ENCODE assay signal across 21 cellular contexts in the genomic region with DNA sequence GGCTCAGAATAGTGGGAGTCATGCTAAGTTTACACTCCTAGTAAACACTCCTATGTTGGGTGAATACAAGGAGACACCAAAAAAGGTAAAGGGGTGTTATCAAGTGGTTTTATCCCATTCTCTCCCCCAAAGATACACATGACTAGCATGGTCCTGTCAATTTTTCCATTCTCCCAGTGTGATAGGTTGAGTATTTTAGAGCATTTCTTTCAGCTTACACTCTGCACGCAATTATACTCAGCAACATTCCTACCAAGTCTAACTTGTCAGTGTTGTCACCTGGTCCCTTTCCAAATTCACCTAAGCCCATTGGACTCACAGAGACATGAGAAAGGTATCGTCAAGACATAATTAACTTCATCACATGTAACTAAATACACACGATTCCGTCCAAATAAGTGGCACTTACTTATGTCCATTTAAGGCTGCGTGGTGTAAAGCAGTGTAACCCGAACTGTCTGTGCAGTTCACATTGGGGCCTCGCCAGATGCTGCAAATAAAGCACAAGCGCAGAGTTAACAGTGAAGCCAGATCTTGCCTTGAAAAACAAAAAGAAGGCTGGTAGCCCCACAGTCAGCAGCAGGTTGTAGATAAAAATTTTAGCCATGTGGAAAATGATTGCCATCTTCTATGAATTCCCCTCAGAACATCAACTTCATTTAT.
DNase-seq lines count a peak whose midpoint lies in the region; ATAC-seq and TF ChIP-seq lines count a peak whose summit lies in the region.
"Had no signal": no experiment of that assay in that cellular context is flagged by ENCODE, and none has a peak within 500 bp of the region (broad histone marks: within the 10 kb centered on the region; RNA-seq: fewer than 3 reads in every experiment).

No MANE protein-coding gene starts in this region.

- H3K27ac ChIP-seq in thoracic aorta (peak overlapping the region in 1 of 2 donors; percentile 20), ovary (no peak overlapping the region)
- H3K27ac ChIP-seq: dorsolateral prefrontal cortex, WERI-Rb-1 had no signal

- CTCF ChIA-PET in Caco-2 (lab: Charles Lee) = no interaction called here

- H3K36me3 ChIP-seq in thoracic aorta (no peaks in the 10 kb centered on the region), ovary (no peaks in the 10 kb centered on the region), Caco-2 (ENCODE audit: control insufficient read depth, insufficient read depth, low read length) (no peaks in the 10 kb centered on the region)
- H3K36me3 ChIP-seq: BE2C, transverse colon, WERI-Rb-1 had no signal

- intact Hi-C loops in ovary (cut with DNase I) (no loop called here), Caco-2 (cut with micrococcal nuclease; ENCODE audit: unreplicated experiment) (no loop called here)

- DNase-seq in NCI-H1436 (lab: John Stamatoyannopoulos, UW) (peak; percentile 3), NCI-H1436 treated with DMSO at 0.1 percent for 48 hours (lab: John Stamatoyannopoulos, UW) (no peak), NCI-H2196 (lab: John Stamatoyannopoulos, UW; ENCODE audit: unreplicated experiment) (peak; percentile 86), fibroblast of gingiva (ENCODE audit: low read depth) (peak; percentile 7), thoracic aorta (ENCODE audit: low spot score) (no peak), ovary (no peak), Caco-2 (no peak)
- no peak for DNase-seq in stimulated activated CD4-positive, alpha-beta T cell treated with anti-CD3 and anti-CD28 coated beads, Interleukin-4, amount 100 ng/mL, for 24 hours
- DNase-seq: 8988T; activated CD8-positive, alpha-beta T cell treated with anti-CD3 and anti-CD28 coated beads for 36 hours; activated T-cell treated with anti-CD3 and anti-CD28 coated beads, Interleukin-2, amount 50 U/mL, for 48 hours; BE2C; dorsolateral prefrontal cortex; erythroblast; KBM-7; transverse colon; WERI-Rb-1 had no signal

- TF ChIP-seq EP300 in ovary (IDR thresholded peaks at IDR 0.05) = no peak

- BruUV-seq in Caco-2 (replicated peaks; lab: Mats Ljungman, UMichigan) = no TSS peak

- H3K27me3 Mint-ChIP-seq in Caco-2 (ENCODE audit: insufficient read depth, unreplicated experiment) = peaks cover 11% of the 10 kb centered on the region
- H3K27me3 Mint-ChIP-seq: activated CD8-positive, alpha-beta T cell treated with anti-CD3 and anti-CD28 coated beads for 36 hours had no signal

- H3K4me3 ChIP-seq in thoracic aorta = peak overlapping the region; percentile 48
- no peak overlapping the region for H3K4me3 ChIP-seq in ovary
- H3K4me3 ChIP-seq in Caco-2 (ENCODE audit: low read depth, low read length) = no peak overlapping the region
- H3K4me3 ChIP-seq: dorsolateral prefrontal cortex, GM23338, transverse colon had no signal

- 73 to 80% (median 74%) methylated on average over 8 of the region's 8 CpGs for WGBS in ovary, 3 donors

- H3K4me1 ChIP-seq in thoracic aorta (ENCODE audit: control insufficient read depth in 1 of 2, low read depth in 2 of 2) (peaks cover 0 to 9% of the 10 kb centered on the region in 2 donors), ovary (ENCODE audit: insufficient read depth) (no peaks in the 10 kb centered on the region), Caco-2 (no peaks in the 10 kb centered on the region)
- H3K4me1 ChIP-seq: BE2C, transverse colon had no signal

- POLR2A ChIA-PET in Caco-2 (lab: Charles Lee) = no interaction called here

- H3K27ac Mint-ChIP-seq in Caco-2 (ENCODE audit: unreplicated experiment) = no peak overlapping the region
- H3K27ac Mint-ChIP-seq: activated CD8-positive, alpha-beta T cell treated with anti-CD3 and anti-CD28 coated beads for 36 hours; activated naive CD4-positive, alpha-beta T cell treated with anti-CD3 and anti-CD28 coated beads, Interleukin-2, amount 50 U/mL, for 72 hours; GM23338; T-helper 1 cell treated with Interleukin-12 subunit alpha and Interleukin-12 subunit beta and Interleukin-4 antibody, amounts not matched to agents 30 μg/mL and 1 μg/mL, for 36 hours had no signal

- no peaks in the 10 kb centered on the region for H3K4me1 Mint-ChIP-seq in Caco-2 (ENCODE audit: low read depth, unreplicated experiment)
- H3K4me1 Mint-ChIP-seq: GM23338 had no signal

- no peak for TF ChIP-seq CTCF in thoracic aorta (IDR thresholded peaks at IDR 0.05)
- TF ChIP-seq CTCF in ovary (IDR thresholded peaks at IDR 0.05) = no peak
- no peak for TF ChIP-seq CTCF in Caco-2 (IDR thresholded peaks at IDR 0.05; ENCODE audit: insufficient read depth in 1 of 2, low read depth in 1 of 2, low read length in 1 of 2, severe bottlenecking in 1 of 2, unreplicated experiment in 1 of 2)

- H3K27me3 ChIP-seq in thoracic aorta (replicated peaks; ENCODE audit: insufficient read depth) = no peaks in the 10 kb centered on the region
- H3K27me3 ChIP-seq in ovary = no peaks in the 10 kb centered on the region
- H3K27me3 ChIP-seq in Caco-2 (replicated peaks; ENCODE audit: control insufficient read depth, insufficient read depth, low read length) = no peaks in the 10 kb centered on the region; the same call in 1 of the 2 replicates
- H3K27me3 ChIP-seq: BE2C, dorsolateral prefrontal cortex, transverse colon had no signal

- H3K4me3 Mint-ChIP-seq in Caco-2 (ENCODE audit: unreplicated experiment) = no peak overlapping the region
- H3K4me3 Mint-ChIP-seq: activated CD8-positive, alpha-beta T cell treated with anti-CD3 and anti-CD28 coated beads for 36 hours; GM23338; T-helper 1 cell treated with Interleukin-12 subunit alpha and Interleukin-12 subunit beta and Interleukin-4 antibody, amounts not matched to agents 30 μg/mL and 1 μg/mL, for 36 hours had no signal

- no peaks in the 10 kb centered on the region for H3K9me3 Mint-ChIP-seq in Caco-2 (ENCODE audit: unreplicated experiment)
- H3K9me3 Mint-ChIP-seq: activated naive CD4-positive, alpha-beta T cell treated with anti-CD3 and anti-CD28 coated beads, Interleukin-2, amount 50 U/mL, for 72 hours; GM23338; T-helper 1 cell treated with Interleukin-12 subunit alpha and Interleukin-12 subunit beta and Interleukin-4 antibody, amounts not matched to agents 30 μg/mL and 1 μg/mL, for 36 hours had no signal

- no peaks in the 10 kb centered on the region for H3K36me3 Mint-ChIP-seq in Caco-2 (ENCODE audit: insufficient read depth, unreplicated experiment)
- H3K36me3 Mint-ChIP-seq: activated naive CD4-positive, alpha-beta T cell treated with anti-CD3 and anti-CD28 coated beads, Interleukin-2, amount 50 U/mL, for 72 hours had no signal

- H3K9me3 ChIP-seq in thoracic aorta (no peaks in the 10 kb centered on the region), ovary (no peaks in the 10 kb centered on the region), Caco-2 (0 out of 2 replicates have a peak, but pooled peaks cover 4% of the 10 kb centered on the region)
- H3K9me3 ChIP-seq: BE2C, transverse colon had no signal

- no peak for TF ChIP-seq POLR2A in ovary (IDR thresholded peaks at IDR 0.05)

- ATAC-seq in thoracic aorta (ENCODE audit: insufficient number of reproducible peaks, low FRiP score, low read depth) = peak; percentile 60
- ATAC-seq: activated CD8-positive, alpha-beta T cell treated with anti-CD3 and anti-CD28 coated beads for 36 hours; activated naive CD4-positive, alpha-beta T cell treated with anti-CD3 and anti-CD28 coated beads, Interleukin-2, amount 50 U/mL, for 72 hours; GM23338; Right ventricle myocardium inferior had no signal

Comparison
In these comparisons a context has a peak if more than half of its experiments do, and no peak if none do; other contexts are left out.
1. DNase-seq: peak in NCI-H1436 (single experiment), NCI-H2196 (single experiment) and fibroblast of gingiva (single experiment); none in NCI-H1436 treated with DMSO at 0.1 percent for 48 hours (single experiment), thoracic aorta (single experiment), ovary (0 of 5), stimulated activated CD4-positive, alpha-beta T cell treated with anti-CD3 and anti-CD28 coated beads, Interleukin-4, amount 100 ng/mL, for 24 hours (single experiment) and Caco-2 (0 of 2).